Comparison of ENCODE assay signal across 1 cellular context in genomic region chr14:21044106-21044618, GRCh38.
TF ChIP-seq lines count a peak whose summit lies in the region.

No MANE protein-coding gene starts in this region.

TF ChIP-seq in IMR-90, 13 proteins besides CTCF, POLR2A, EP300 and RAD21:
- TF ChIP-seq SMC3 (IDR thresholded peaks at IDR 0.05; ENCODE audit: low read depth, low read length) (no peak), CEBPB (IDR thresholded peaks at IDR 0.05; ENCODE audit: low read depth, low read length) (peak; percentile 85), CHD1 (IDR thresholded peaks at IDR 0.05; ENCODE audit: low read depth, low read length) (no peak)
TF ChIP-seq in IMR-90: peak in this region for 1.
